ENCODE assay signal across 3 cellular contexts in the genomic region with DNA sequence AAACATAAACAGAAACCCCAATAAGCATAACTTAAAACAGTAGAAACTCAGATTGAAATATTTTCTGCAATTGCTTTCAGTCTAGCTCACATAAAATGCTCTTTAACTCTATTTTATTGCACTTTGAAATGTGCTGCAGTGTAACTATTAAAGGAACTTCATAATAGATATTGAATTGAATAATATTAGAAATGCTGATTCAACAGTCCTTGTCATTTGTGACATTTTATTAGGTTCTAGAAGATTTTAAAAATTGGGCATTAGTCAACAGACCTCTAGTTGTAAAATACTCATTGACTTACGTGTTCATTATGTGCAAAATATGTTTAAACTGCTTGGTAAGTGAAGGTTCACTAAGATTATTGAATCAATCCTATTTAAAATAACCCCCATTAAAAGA.
TF ChIP-seq lines count a peak whose summit lies in the region.

No MANE protein-coding gene starts in this region.

TF ChIP-seq in A549, 52 proteins besides CTCF, POLR2A, EP300 and RAD21 (continued from another document):
- TF ChIP-seq, protein P1, sequence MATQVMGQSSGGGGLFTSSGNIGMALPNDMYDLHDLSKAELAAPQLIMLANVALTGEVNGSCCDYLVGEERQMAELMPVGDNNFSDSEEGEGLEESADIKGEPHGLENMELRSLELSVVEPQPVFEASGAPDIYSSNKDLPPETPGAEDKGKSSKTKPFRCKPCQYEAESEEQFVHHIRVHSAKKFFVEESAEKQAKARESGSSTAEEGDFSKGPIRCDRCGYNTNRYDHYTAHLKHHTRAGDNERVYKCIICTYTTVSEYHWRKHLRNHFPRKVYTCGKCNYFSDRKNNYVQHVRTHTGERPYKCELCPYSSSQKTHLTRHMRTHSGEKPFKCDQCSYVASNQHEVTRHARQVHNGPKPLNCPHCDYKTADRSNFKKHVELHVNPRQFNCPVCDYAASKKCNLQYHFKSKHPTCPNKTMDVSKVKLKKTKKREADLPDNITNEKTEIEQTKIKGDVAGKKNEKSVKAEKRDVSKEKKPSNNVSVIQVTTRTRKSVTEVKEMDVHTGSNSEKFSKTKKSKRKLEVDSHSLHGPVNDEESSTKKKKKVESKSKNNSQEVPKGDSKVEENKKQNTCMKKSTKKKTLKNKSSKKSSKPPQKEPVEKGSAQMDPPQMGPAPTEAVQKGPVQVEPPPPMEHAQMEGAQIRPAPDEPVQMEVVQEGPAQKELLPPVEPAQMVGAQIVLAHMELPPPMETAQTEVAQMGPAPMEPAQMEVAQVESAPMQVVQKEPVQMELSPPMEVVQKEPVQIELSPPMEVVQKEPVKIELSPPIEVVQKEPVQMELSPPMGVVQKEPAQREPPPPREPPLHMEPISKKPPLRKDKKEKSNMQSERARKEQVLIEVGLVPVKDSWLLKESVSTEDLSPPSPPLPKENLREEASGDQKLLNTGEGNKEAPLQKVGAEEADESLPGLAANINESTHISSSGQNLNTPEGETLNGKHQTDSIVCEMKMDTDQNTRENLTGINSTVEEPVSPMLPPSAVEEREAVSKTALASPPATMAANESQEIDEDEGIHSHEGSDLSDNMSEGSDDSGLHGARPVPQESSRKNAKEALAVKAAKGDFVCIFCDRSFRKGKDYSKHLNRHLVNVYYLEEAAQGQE (IDR thresholded peaks at IDR 0.05), result no peak
- TF ChIP-seq MAX (IDR thresholded peaks at IDR 0.05), result no peak
- TF ChIP-seq MAFK (IDR thresholded peaks at IDR 0.05; ENCODE audit: partially characterized antibody), result peak; percentile 70
- no peak for TF ChIP-seq KDM5A (IDR thresholded peaks at IDR 0.05)

TF ChIP-seq in IMR-90, 13 proteins besides CTCF, POLR2A, EP300 and RAD21 (continued from another document):
- TF ChIP-seq USF2 (IDR thresholded peaks at IDR 0.05; ENCODE audit: low read depth, low read length), result no peak

TF ChIP-seq in K562, 482 proteins besides CTCF, POLR2A, EP300 and RAD21 (continued from another document):
- TF ChIP-seq, protein P2, sequence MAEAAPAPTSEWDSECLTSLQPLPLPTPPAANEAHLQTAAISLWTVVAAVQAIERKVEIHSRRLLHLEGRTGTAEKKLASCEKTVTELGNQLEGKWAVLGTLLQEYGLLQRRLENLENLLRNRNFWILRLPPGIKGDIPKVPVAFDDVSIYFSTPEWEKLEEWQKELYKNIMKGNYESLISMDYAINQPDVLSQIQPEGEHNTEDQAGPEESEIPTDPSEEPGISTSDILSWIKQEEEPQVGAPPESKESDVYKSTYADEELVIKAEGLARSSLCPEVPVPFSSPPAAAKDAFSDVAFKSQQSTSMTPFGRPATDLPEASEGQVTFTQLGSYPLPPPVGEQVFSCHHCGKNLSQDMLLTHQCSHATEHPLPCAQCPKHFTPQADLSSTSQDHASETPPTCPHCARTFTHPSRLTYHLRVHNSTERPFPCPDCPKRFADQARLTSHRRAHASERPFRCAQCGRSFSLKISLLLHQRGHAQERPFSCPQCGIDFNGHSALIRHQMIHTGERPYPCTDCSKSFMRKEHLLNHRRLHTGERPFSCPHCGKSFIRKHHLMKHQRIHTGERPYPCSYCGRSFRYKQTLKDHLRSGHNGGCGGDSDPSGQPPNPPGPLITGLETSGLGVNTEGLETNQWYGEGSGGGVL (CRISPR knock-in tag; IDR thresholded peaks at IDR 0.05), result no peak
